Comparison of ENCODE assay signal across 2 cellular contexts in genomic region chr15:64825431-64826294, GRCh38.
TF ChIP-seq lines count a peak whose summit lies in the region.

Gene PIF1 (minus strand): TSS chr15:64825647. CDS start chr15:64824335, 1,312 bp downstream.

TF ChIP-seq in IMR-90, 13 proteins besides CTCF, POLR2A, EP300 and RAD21:
- TF ChIP-seq FOS (IDR thresholded peaks at IDR 0.05; ENCODE audit: low read depth, low read length) (no peak), MAFK (IDR thresholded peaks at IDR 0.05; ENCODE audit: low read depth, low read length) (no peak), CEBPB (IDR thresholded peaks at IDR 0.05; ENCODE audit: low read depth, low read length) (no peak), RCOR1 (IDR thresholded peaks at IDR 0.05; ENCODE audit: insufficient replicate concordance, low read length) (no peak), CHD1 (IDR thresholded peaks at IDR 0.05; ENCODE audit: low read depth, low read length) (peak; percentile 87; the same call in 1 of the 2 replicates), NFE2L2 (IDR thresholded peaks at IDR 0.05; ENCODE audit: low read depth, low read length) (no peak), USF2 (IDR thresholded peaks at IDR 0.05; ENCODE audit: low read depth, low read length) (no peak), BHLHE40 (IDR thresholded peaks at IDR 0.05; ENCODE audit: low read depth, low read length) (peak; percentile 94), MXI1 (IDR thresholded peaks at IDR 0.05; ENCODE audit: borderline replicate concordance, low read depth, low read length) (peak; percentile 87)
- TF ChIP-seq, protein P1, sequence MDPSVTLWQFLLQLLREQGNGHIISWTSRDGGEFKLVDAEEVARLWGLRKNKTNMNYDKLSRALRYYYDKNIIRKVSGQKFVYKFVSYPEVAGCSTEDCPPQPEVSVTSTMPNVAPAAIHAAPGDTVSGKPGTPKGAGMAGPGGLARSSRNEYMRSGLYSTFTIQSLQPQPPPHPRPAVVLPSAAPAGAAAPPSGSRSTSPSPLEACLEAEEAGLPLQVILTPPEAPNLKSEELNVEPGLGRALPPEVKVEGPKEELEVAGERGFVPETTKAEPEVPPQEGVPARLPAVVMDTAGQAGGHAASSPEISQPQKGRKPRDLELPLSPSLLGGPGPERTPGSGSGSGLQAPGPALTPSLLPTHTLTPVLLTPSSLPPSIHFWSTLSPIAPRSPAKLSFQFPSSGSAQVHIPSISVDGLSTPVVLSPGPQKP (IDR thresholded peaks at IDR 0.05; ENCODE audit: borderline replicate concordance, low read depth, low read length): no peak

TF ChIP-seq in endothelial cell of umbilical vein, 7 proteins besides CTCF, POLR2A, EP300 and RAD21:
- TF ChIP-seq MYC (IDR thresholded peaks at IDR 0.05; ENCODE audit: low read depth, low read length) (peak; percentile 41), POLR2AphosphoS5 (IDR thresholded peaks at IDR 0.05; ENCODE audit: insufficient read depth, low read depth, low read length) (peak; percentile 90)
- TF ChIP-seq, protein P2, sequence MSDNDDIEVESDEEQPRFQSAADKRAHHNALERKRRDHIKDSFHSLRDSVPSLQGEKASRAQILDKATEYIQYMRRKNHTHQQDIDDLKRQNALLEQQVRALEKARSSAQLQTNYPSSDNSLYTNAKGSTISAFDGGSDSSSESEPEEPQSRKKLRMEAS (IDR thresholded peaks at IDR 0.05; ENCODE audit: insufficient read depth, insufficient read length): no peak
TF ChIP-seq in endothelial cell of umbilical vein: peak in this region for 2.
